In the genomic region with DNA sequence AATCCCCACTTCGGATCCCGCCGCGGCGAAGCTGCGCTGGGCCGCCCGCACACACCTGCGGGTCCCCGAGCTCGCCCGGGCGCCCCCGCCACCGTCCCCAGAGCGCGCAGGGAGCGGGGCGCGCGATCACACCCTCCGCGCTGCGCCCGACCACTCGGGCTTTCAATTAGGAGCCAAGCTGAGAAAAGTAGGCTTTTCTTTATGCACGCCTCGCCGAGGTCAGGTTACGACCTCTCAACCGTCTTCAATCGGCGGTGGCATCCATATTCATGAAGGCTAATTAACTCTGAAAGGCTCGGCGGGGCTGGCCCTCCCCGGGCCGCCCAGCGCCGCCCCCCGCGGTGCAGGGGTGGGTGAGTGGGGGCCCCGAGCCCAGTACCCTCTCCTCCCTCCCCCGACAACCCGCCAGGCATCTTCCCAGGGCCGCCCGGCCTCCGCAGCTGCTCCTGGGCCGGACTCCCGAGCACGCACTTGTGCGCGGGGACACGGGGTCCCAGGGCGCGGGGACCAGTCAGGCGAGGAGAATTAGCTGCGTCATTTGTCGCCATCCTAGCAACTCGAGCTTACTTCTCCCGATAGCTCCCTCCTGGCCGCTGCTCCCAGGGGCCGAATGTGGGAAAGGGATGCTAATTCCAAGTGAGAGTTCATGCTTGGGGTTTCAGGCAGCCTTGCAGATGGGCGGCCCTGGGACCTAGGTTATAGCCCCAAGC, we compare ENCODE assay signal across 8 cellular contexts.
DNase-seq lines count a peak whose midpoint lies in the region; ATAC-seq and TF ChIP-seq lines count a peak whose summit lies in the region.

No MANE protein-coding gene starts in this region.

- H3K27me3 ChIP-seq in NT2/D1 (ENCODE audit: insufficient read depth, insufficient read length) (peaks cover 13% of the 10 kb centered on the region), ovary (no peaks in the 10 kb centered on the region)

- no peak for TF ChIP-seq POLR2A in ovary (IDR thresholded peaks at IDR 0.05)

- intact Hi-C loops in left ventricle myocardium superior (cut with micrococcal nuclease) (loop anchor here (10.0 kb wide), 2 partner anchors 250 to 710 kb away; partner anchors contain the start of gene ZNF438), ovary (cut with DNase I) (loop anchor here (2.0 to 10.0 kb wide), 8 partner anchors 247 to 1030 kb away; partner anchors contain the start of genes ZEB1 (in 3 of the 4) and ZNF438 (in 1 of the 4))

- no peaks in the 10 kb centered on the region for H3K36me3 ChIP-seq in NT2/D1 (ENCODE audit: insufficient read depth, insufficient read length, low read length)
- no peaks in the 10 kb centered on the region for H3K36me3 ChIP-seq in ovary

- no peak for TF ChIP-seq CTCF in AG09309 (IDR thresholded peaks at IDR 0.05; ENCODE audit: control insufficient read depth, insufficient read depth, low read depth, low read length, missing control alignments)
- TF ChIP-seq CTCF in ovary (IDR thresholded peaks at IDR 0.05) = peak in 1 of 3 donors; percentile 19

- peak overlapping the region; percentile 1 for H3K4me3 ChIP-seq in AG09309 (ENCODE audit: control insufficient read depth, low read depth, low read length)
- peak overlapping the region; percentile 39 for H3K4me3 ChIP-seq in NT2/D1 (ENCODE audit: insufficient read length, low read depth)
- peak overlapping the region; percentile 42 for H3K4me3 ChIP-seq in ovary

- H3K9me3 ChIP-seq in NT2/D1 (ENCODE audit: insufficient read depth, low read length) (no peaks in the 10 kb centered on the region), ovary (no peaks in the 10 kb centered on the region)

- peak; percentile 81 for ATAC-seq in left ventricle myocardium superior
- no peak for ATAC-seq in GM21381 (IDR thresholded peaks at IDR 0.05; ENCODE audit: unreplicated experiment)

- 1 to 3% (median 3%) methylated on average over 41 to 63 of the region's 63 CpGs for WGBS in ovary, 3 donors

- H3K27ac ChIP-seq in ovary = peak overlapping the region; percentile 89 to 95

- H3K9ac ChIP-seq in NT2/D1 (ENCODE audit: insufficient read length, low read depth) = peak overlapping the region; percentile 61

- no peaks in the 10 kb centered on the region for H3K4me1 ChIP-seq in NT2/D1 (ENCODE audit: insufficient read depth, insufficient read length)
- no peaks in the 10 kb centered on the region for H3K4me1 ChIP-seq in ovary (ENCODE audit: insufficient read depth)

- no peak for TF ChIP-seq EP300 in ovary (IDR thresholded peaks at IDR 0.05)

- DNase-seq in AG09309 (ENCODE audit: low read depth) (no peak), GM19238 (ENCODE audit: insufficient read length, low spot score) (peak; percentile 22), NT2/D1 (ENCODE audit: low read depth, low spot score) (peak; percentile 74), amygdala (lab: John Stamatoyannopoulos, UW) (peak in 55 of 56 donors; percentile 31 to 94 (median 82)), left ventricle myocardium superior (peak; percentile 89), ovary (peak; percentile 62 to 75 (median 72)), SW 1271 (lab: John Stamatoyannopoulos, UW) (no peak)

Comparison
In these comparisons a context has a peak if more than half of its experiments do, and no peak if none do; other contexts are left out.
1. DNase-seq: peak in GM19238 (single experiment), NT2/D1 (single experiment), amygdala (55 of 56), left ventricle myocardium superior (single experiment) and ovary (5 of 5); none in AG09309 (single experiment) and SW 1271 (0 of 2).
2. Peak in every context shown above with its lines, with median percentiles within 50 percentile points of each other: H3K4me3 ChIP-seq.